ENCODE assay signal across 21 cellular contexts in genomic region chr2:36370281-36370680, GRCh38. TPM values are rescaled to one million over a fixed set of nuclear protein-coding genes. Genes with fewer than 3 reads are reported as not detected.
A peak's percentile ranks its signal among the peaks of the same experiment; 100 is the strongest.
DNase-seq lines count a peak whose midpoint lies in the region; ATAC-seq and TF ChIP-seq lines count a peak whose summit lies in the region.
"Had no signal": no experiment of that assay in that cellular context is flagged by ENCODE, and none has a peak within 500 bp of the region (broad histone marks: within the 10 kb centered on the region; RNA-seq: fewer than 3 reads in every experiment).

No MANE protein-coding gene starts in this region.

- POLR2A ChIA-PET in Panc1 (lab: Charles Lee) = interaction anchor here (1.0 kb wide), 1 partner anchor 46 kb away, joined by 6 read pairs; no protein-coding TSS in a partner anchor
- POLR2A ChIA-PET in naive thymus-derived CD4-positive, alpha-beta T cell (lab: Charles Lee) = no interaction called here

- H3K9me3 Mint-ChIP-seq in Calu3 (ENCODE audit: low read depth, unreplicated experiment) = no peaks in the 10 kb centered on the region
- peaks cover 0 to 2% (median 0%) of the 10 kb centered on the region in 11 donors for H3K9me3 Mint-ChIP-seq in naive thymus-derived CD4-positive, alpha-beta T cell
- H3K9me3 Mint-ChIP-seq: activated CD4-positive, alpha-beta memory T cell treated with anti-CD3 and anti-CD28 coated beads for 36 hours; CD4-positive, CD25-positive, alpha-beta regulatory T cell; nephron progenitor cell had no signal

- TF ChIP-seq POLR2A in esophagus muscularis mucosa (IDR thresholded peaks at IDR 0.05; ENCODE audit: low read depth) = no peak
- no peak for TF ChIP-seq POLR2A in sigmoid colon (IDR thresholded peaks at IDR 0.05)

- H3K27me3 Mint-ChIP-seq in Calu3 (ENCODE audit: unreplicated experiment) = no peaks in the 10 kb centered on the region
- H3K27me3 Mint-ChIP-seq in naive thymus-derived CD4-positive, alpha-beta T cell = peaks cover 0 to 20% (median 5%) of the 10 kb centered on the region in 5 donors
- H3K27me3 Mint-ChIP-seq: activated CD4-positive, alpha-beta memory T cell treated with anti-CD3 and anti-CD28 coated beads for 36 hours; progenitor cell of endocrine pancreas had no signal

- ATAC-seq in Panc1 = no peak
- no peak for ATAC-seq in naive thymus-derived CD4-positive, alpha-beta T cell
- no peak for ATAC-seq in GM19395 (IDR thresholded peaks at IDR 0.05; ENCODE audit: unreplicated experiment)
- no peak for ATAC-seq in GM21723 (IDR thresholded peaks at IDR 0.05; ENCODE audit: unreplicated experiment)
- no peak for ATAC-seq in HG03095 (IDR thresholded peaks at IDR 0.05; ENCODE audit: unreplicated experiment)
- ATAC-seq: Right ventricle myocardium inferior had no signal

- H3K27me3 ChIP-seq in Panc1 (ENCODE audit: control insufficient read depth, insufficient read depth, low read length) (no peaks in the 10 kb centered on the region), esophagus muscularis mucosa (no peaks in the 10 kb centered on the region), sigmoid colon (no peaks in the 10 kb centered on the region)
- H3K27me3 ChIP-seq in naive thymus-derived CD4-positive, alpha-beta T cell (ENCODE audit: control insufficient read depth in 2 of 2, insufficient read depth in 2 of 2, low read length in 2 of 2) = no peaks in the 10 kb centered on the region

- no peak for TF ChIP-seq CTCF in Calu3 (IDR thresholded peaks at IDR 0.05; ENCODE audit: unreplicated experiment)
- no peak for TF ChIP-seq CTCF in Panc1 (IDR thresholded peaks at IDR 0.05)
- TF ChIP-seq CTCF in esophagus muscularis mucosa (IDR thresholded peaks at IDR 0.05) = no peak
- no peak for TF ChIP-seq CTCF in sigmoid colon (IDR thresholded peaks at IDR 0.05)

- in situ Hi-C loops in Panc1 (cut with HindIII; ENCODE audit: low pct_unique_long_range_greater_than_20kb, low sequenced_read_pairs) = no loop called here

- TF ChIP-seq EP300 in esophagus muscularis mucosa (IDR thresholded peaks at IDR 0.05) = no peak
- no peak for TF ChIP-seq EP300 in sigmoid colon (IDR thresholded peaks at IDR 0.05)

- no peak overlapping the region for H3K4me3 ChIP-seq in Panc1 (ENCODE audit: low read depth in 2 of 2, low read length in 2 of 2)
- no peak overlapping the region for H3K4me3 ChIP-seq in esophagus muscularis mucosa
- no peak overlapping the region for H3K4me3 ChIP-seq in sigmoid colon
- no peak overlapping the region for H3K4me3 ChIP-seq in naive thymus-derived CD4-positive, alpha-beta T cell (ENCODE audit: low read length)

- H3K9me3 ChIP-seq in Panc1 (ENCODE audit: control insufficient read depth, insufficient read depth, low read depth, low read length) (no peaks in the 10 kb centered on the region), esophagus muscularis mucosa (no peaks in the 10 kb centered on the region), sigmoid colon (no peaks in the 10 kb centered on the region)
- no peaks in the 10 kb centered on the region for H3K9me3 ChIP-seq in naive thymus-derived CD4-positive, alpha-beta T cell (ENCODE audit: control insufficient read depth in 2 of 3, low read length in 3 of 3)

- H3K4me3 Mint-ChIP-seq in Calu3 (ENCODE audit: low read depth, unreplicated experiment) = no peak overlapping the region
- no peak overlapping the region for H3K4me3 Mint-ChIP-seq in naive thymus-derived CD4-positive, alpha-beta T cell
- H3K4me3 Mint-ChIP-seq: activated CD4-positive, alpha-beta memory T cell treated with anti-CD3 and anti-CD28 coated beads for 36 hours; CD4-positive, CD25-positive, alpha-beta regulatory T cell; nephron progenitor cell had no signal

- peaks cover 85% of the 10 kb centered on the region for H3K4me1 Mint-ChIP-seq in Calu3 (ENCODE audit: low read depth, unreplicated experiment)
- H3K4me1 Mint-ChIP-seq in naive thymus-derived CD4-positive, alpha-beta T cell = peaks cover 0 to 26% (median 0%) of the 10 kb centered on the region in 7 donors

- H3K4me1 ChIP-seq in Panc1 (ENCODE audit: control insufficient read depth, insufficient read depth, low read length) (peaks cover 98% of the 10 kb centered on the region), esophagus muscularis mucosa (peaks cover 95 to 100% (median 100%) of the 10 kb centered on the region in 4 donors), sigmoid colon (peaks cover 0 to 95% (median 89%) of the 10 kb centered on the region in 4 donors)
- H3K4me1 ChIP-seq in naive thymus-derived CD4-positive, alpha-beta T cell (ENCODE audit: control insufficient read depth in 2 of 2, insufficient read depth in 2 of 2, low read length in 2 of 2) = no peaks in the 10 kb centered on the region

- DNase-seq in Calu3 (no peak), Panc1 (ENCODE audit: low read depth, low spot score) (no peak), esophagus muscularis mucosa (ENCODE audit: extremely low spot score) (no peak), sigmoid colon (no peak)
- no peak for DNase-seq in naive thymus-derived CD4-positive, alpha-beta T cell
- DNase-seq: activated CD4-positive, alpha-beta memory T cell treated with anti-CD3 and anti-CD28 coated beads for 36 hours; CD4-positive, CD25-positive, alpha-beta regulatory T cell; DMS53; hypothalamus; islet precursor cell; Kasumi-1; NCI-H1092; NCI-H2081 treated with DMSO at 0.1 percent for 48 hours; NCI-H510A treated with DMSO at 0.1 percent for 48 hours; nephron progenitor cell; stimulated activated CD8-positive, alpha-beta memory T cell treated with anti-CD3 and anti-CD28 coated beads, Interleukin-4, amount 100 ng/mL, for 48 hours had no signal

- BruUV-seq in Calu3 (replicated peaks; lab: Mats Ljungman, UMichigan) (no TSS peak), Panc1 (replicated peaks; lab: Mats Ljungman, UMichigan) (TSS peak; percentile 15)

- H3K36me3 Mint-ChIP-seq in Calu3 (ENCODE audit: insufficient read depth, unreplicated experiment) = peaks cover 4% of the 10 kb centered on the region
- H3K36me3 Mint-ChIP-seq in naive thymus-derived CD4-positive, alpha-beta T cell = peaks cover 0 to 10% (median 0%) of the 10 kb centered on the region in 5 donors
- H3K36me3 Mint-ChIP-seq: activated CD4-positive, alpha-beta memory T cell treated with anti-CD3 and anti-CD28 coated beads for 36 hours; CD4-positive, CD25-positive, alpha-beta regulatory T cell had no signal

- H3K36me3 ChIP-seq in Panc1 (ENCODE audit: control insufficient read depth, insufficient read depth, low read length) (peaks cover 2% of the 10 kb centered on the region; the same call in 1 of the 2 replicates), esophagus muscularis mucosa (peaks cover 0 to 5% (median 0%) of the 10 kb centered on the region in 4 donors), sigmoid colon (no peaks in the 10 kb centered on the region)
- H3K36me3 ChIP-seq in naive thymus-derived CD4-positive, alpha-beta T cell (ENCODE audit: control insufficient read depth in 2 of 3, insufficient read depth in 3 of 3, low read length in 3 of 3) = no peaks in the 10 kb centered on the region

- peak overlapping the region; percentile 98 for H3K27ac ChIP-seq in Panc1 (ENCODE audit: low read length)
- peak overlapping the region in 3 of 4 donors; percentile 31 to 56 (median 52) for H3K27ac ChIP-seq in esophagus muscularis mucosa (replicated peaks in 1 of 4)
- peak overlapping the region in 3 of 4 donors; percentile 45 to 95 (median 63) for H3K27ac ChIP-seq in sigmoid colon
- no peak overlapping the region for H3K27ac ChIP-seq in naive thymus-derived CD4-positive, alpha-beta T cell (ENCODE audit: low read depth, low read length)

- CTCF ChIA-PET in Calu3 (lab: Charles Lee) = no interaction called here
- CTCF ChIA-PET in Panc1 (lab: Charles Lee) = no interaction called here
- CTCF ChIA-PET in naive thymus-derived CD4-positive, alpha-beta T cell (lab: Charles Lee) = no interaction called here

- H3K27ac Mint-ChIP-seq in Calu3 (ENCODE audit: unreplicated experiment) = peak overlapping the region; percentile 16
- no peak overlapping the region for H3K27ac Mint-ChIP-seq in naive thymus-derived CD4-positive, alpha-beta T cell
- H3K27ac Mint-ChIP-seq: activated CD4-positive, alpha-beta memory T cell treated with anti-CD3 and anti-CD28 coated beads for 36 hours; CD4-positive, CD25-positive, alpha-beta regulatory T cell; nephron progenitor cell; progenitor cell of endocrine pancreas had no signal

- intact Hi-C loops in Calu3 (cut with micrococcal nuclease; ENCODE audit: unreplicated experiment) (no loop called here), Panc1 (cut with micrococcal nuclease; ENCODE audit: unreplicated experiment) (loop anchor here (5.0 kb wide), 1 partner anchor 37 kb away; no protein-coding TSS in a partner anchor), esophagus muscularis mucosa (cut with DNase I) (loop anchor here (10.0 kb wide), 1 partner anchor 55 kb away; no protein-coding TSS in a partner anchor), sigmoid colon (cut with DNase I) (no loop called here)
- intact Hi-C loops in naive thymus-derived CD4-positive, alpha-beta T cell (cut with micrococcal nuclease) = no loop called here

RNA-seq across cellular contexts. Expression of gene CRIM1, which starts 14.7 kb away (rescaled TPM):
- total RNA-seq in Calu3 (2022) = 48.0 and 57.6 TPM in 2 replicates
- total RNA-seq in Panc1 (2021; ENCODE audit: unreplicated experiment) = 290 TPM
- 285 TPM for polyA plus RNA-seq in Panc1 (2012; ENCODE audit: insufficient read length)
- total RNA-seq in esophagus muscularis mucosa = 100 to 1,000 TPM; 140 to 429 (median 201) TPM
- total RNA-seq in sigmoid colon = 100 to 1,000 TPM in 1 of 4 donors, 10 to 100 TPM in 3; 55.6 to 148 (median 64.2) TPM
- 10 to 100 TPM in 1 of 3 donors, 1 to 10 TPM in 2; 3.0 to 14.8 (median 3.9) TPM for polyA plus RNA-seq in sigmoid colon
- total RNA-seq in naive thymus-derived CD4-positive, alpha-beta T cell = 1 to 10 TPM in 3 of 5 experiments, under 1 TPM in 2; 0.75 to 7.1 (median 1.2) TPM
- under 1 TPM; 0.10 to 0.13 TPM for polyA plus RNA-seq in naive thymus-derived CD4-positive, alpha-beta T cell

Comparison
In these comparisons a context has a peak if more than half of its experiments do, and no peak if none do; other contexts are left out.
1. intact Hi-C loops: an anchor here in Panc1 (5.0 kb wide) and esophagus muscularis mucosa (10.0 kb wide); none called in Calu3, sigmoid colon and naive thymus-derived CD4-positive, alpha-beta T cell.